Comparison of ENCODE assay signal across 23 cellular contexts in the genomic region with DNA sequence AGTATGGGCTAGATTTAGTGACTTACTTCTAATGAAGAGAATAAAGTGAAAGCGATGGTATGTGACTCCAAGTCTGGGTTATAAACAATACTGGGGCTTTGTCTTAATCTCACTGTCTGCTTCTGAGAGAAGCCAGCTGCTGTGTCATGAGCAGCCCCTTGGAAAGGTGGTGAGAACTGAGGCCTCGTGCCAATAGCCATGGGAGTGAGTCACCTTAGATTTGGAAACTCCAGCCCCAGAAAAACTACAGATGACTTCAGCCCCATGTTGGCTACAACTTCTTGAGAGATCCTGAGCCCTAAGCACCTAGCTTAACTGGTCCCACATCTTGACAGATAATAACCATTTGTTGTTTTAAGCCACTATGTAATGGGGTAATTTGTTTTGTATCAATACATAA.
DNase-seq lines count a peak whose midpoint lies in the region; ATAC-seq and TF ChIP-seq lines count a peak whose summit lies in the region.
"Had no signal": no experiment of that assay in that cellular context is flagged by ENCODE, and none has a peak within 500 bp of the region (broad histone marks: within the 10 kb centered on the region; RNA-seq: fewer than 3 reads in every experiment).

No MANE protein-coding gene starts in this region.

- H3K4me1 ChIP-seq in breast epithelium (no peaks in the 10 kb centered on the region), foreskin keratinocyte (no peaks in the 10 kb centered on the region)

- TF ChIP-seq CTCF in MCF 10A (IDR thresholded peaks at IDR 0.05; ENCODE audit: unreplicated experiment), result no peak
- no peak for TF ChIP-seq CTCF in breast epithelium (IDR thresholded peaks at IDR 0.05)
- no peak for TF ChIP-seq CTCF in epithelial cell of esophagus (IDR thresholded peaks at IDR 0.05; ENCODE audit: insufficient read depth, low read depth, low read length, missing control alignments)
- no peak for TF ChIP-seq CTCF in foreskin keratinocyte (conservative IDR thresholded peaks at IDR 0.05)

- BruUV-seq in MCF 10A (replicated peaks; lab: Mats Ljungman, UMichigan), result no TSS peak

- H3K9me3 Mint-ChIP-seq in MCF 10A (ENCODE audit: unreplicated experiment), result peaks cover 10% of the 10 kb centered on the region

- no peak for TF ChIP-seq POLR2A in breast epithelium (IDR thresholded peaks at IDR 0.05)

- POLR2A ChIA-PET in MCF 10A (lab: Yijun Ruan, JAX), result no interaction called here

- no peaks in the 10 kb centered on the region for H3K4me1 Mint-ChIP-seq in MCF 10A (ENCODE audit: insufficient read depth, unreplicated experiment)
- H3K4me1 Mint-ChIP-seq: IgD-negative memory B cell had no signal

- no peaks in the 10 kb centered on the region for H3K36me3 Mint-ChIP-seq in MCF 10A (ENCODE audit: insufficient read depth, unreplicated experiment)
- H3K36me3 Mint-ChIP-seq: CD8-positive, alpha-beta T cell had no signal

- H3K4me3 ChIP-seq in breast epithelium (no peak overlapping the region), epithelial cell of esophagus (ENCODE audit: low read length) (no peak overlapping the region)
- H3K4me3 ChIP-seq: PC-9 had no signal

- H3K9me3 ChIP-seq in breast epithelium, result peaks cover 9 to 22% of the 10 kb centered on the region in 2 donors

- no peak overlapping the region for H3K27ac Mint-ChIP-seq in MCF 10A (ENCODE audit: low read depth, unreplicated experiment)
- H3K27ac Mint-ChIP-seq: CD8-positive, alpha-beta T cell; HFFc6 had no signal

- CTCF ChIA-PET in MCF 10A (lab: Yijun Ruan, JAX), result interaction anchor here (0.6 kb wide), 1 partner anchor 20 kb away, joined by 4 read pairs; no protein-coding TSS in a partner anchor

- ATAC-seq in foreskin keratinocyte (peak; percentile 82), HG03457 (IDR thresholded peaks at IDR 0.05; ENCODE audit: unreplicated experiment) (no peak)
- ATAC-seq: CD8-positive, alpha-beta T cell; SK-N-SH treated with all-trans-retinoic acid at 6 μM for 48 hours had no signal

- intact Hi-C loops in MCF 10A (cut with micrococcal nuclease), result loop anchor here (10.0 kb wide), 1 partner anchor 59 kb away; no protein-coding TSS in a partner anchor
- intact Hi-C loops in breast epithelium (cut with DNase I; ENCODE audit: low total_unique reads), result no loop called here

- DNase-seq in MCF 10A (ENCODE audit: unreplicated experiment), result peak; percentile 65
- no peak for DNase-seq in breast epithelium (ENCODE audit: low spot score in 2 of 2)
- peak; percentile 55 for DNase-seq in epithelial cell of esophagus (ENCODE audit: low read depth)
- peak; percentile 12 to 29 for DNase-seq in foreskin keratinocyte
- DNase-seq in dedifferentiated amniotic fluid mesenchymal stem cell (ENCODE audit: extremely low spot score), result no peak
- DNase-seq in activated naive CD4-positive, alpha-beta T cell (lab: John Stamatoyannopoulos, UW), result no peak
- no peak for DNase-seq in NCI-H82 treated with DMSO at 0.1 percent for 48 hours (lab: John Stamatoyannopoulos, UW; ENCODE audit: unreplicated experiment)
- DNase-seq: AML-193; C1 segment of cervical spinal cord; CD8-positive, alpha-beta T cell; H7; HFFc6; NCI-H1417 treated with DMSO at 0.1 percent for 48 hours; NCI-H187 treated with DMSO at 0.1 percent for 48 hours; NCI-H2107; NCI-H446 treated with DMSO at 0.1 percent for 48 hours; NCI-H69; PC-9; SIG-M5 had no signal

- H3K27me3 Mint-ChIP-seq in MCF 10A (ENCODE audit: insufficient read depth, unreplicated experiment), result no peaks in the 10 kb centered on the region
- H3K27me3 Mint-ChIP-seq: IgD-negative memory B cell had no signal

- no peaks in the 10 kb centered on the region for H3K36me3 ChIP-seq in breast epithelium

- H3K4me3 Mint-ChIP-seq in MCF 10A (ENCODE audit: unreplicated experiment), result no peak overlapping the region
- H3K4me3 Mint-ChIP-seq: CD8-positive, alpha-beta T cell; HFFc6; IgD-negative memory B cell had no signal

- H3K27ac ChIP-seq in breast epithelium (no peak overlapping the region), foreskin keratinocyte (no peak overlapping the region)
- H3K27ac ChIP-seq: 22Rv1, PC-9 had no signal

- H3K27me3 ChIP-seq in breast epithelium, result no peaks in the 10 kb centered on the region
- H3K27me3 ChIP-seq in foreskin keratinocyte, result no peaks in the 10 kb centered on the region

Comparison
In these comparisons a context has a peak if more than half of its experiments do, and no peak if none do; other contexts are left out.
1. DNase-seq: peak in MCF 10A (single experiment), epithelial cell of esophagus (single experiment) and foreskin keratinocyte (2 of 2); none in breast epithelium (0 of 2), dedifferentiated amniotic fluid mesenchymal stem cell (single experiment), activated naive CD4-positive, alpha-beta T cell (0 of 4) and NCI-H82 treated with DMSO at 0.1 percent for 48 hours (single experiment).